Comparison of ENCODE assay signal across 1 cellular context in genomic region chr1:187987236-187987776, GRCh38.
TF ChIP-seq lines count a peak whose summit lies in the region.

No MANE protein-coding gene starts in this region.

TF ChIP-seq in GM23338, 12 proteins besides CTCF, POLR2A, EP300 and RAD21 (continued from another document):
- TF ChIP-seq POLR2AphosphoS5 (IDR thresholded peaks at IDR 0.05; ENCODE audit: low read depth) (no peak), NANOG (IDR thresholded peaks at IDR 0.05; ENCODE audit: borderline replicate concordance) (no peak), ETS1 (IDR thresholded peaks at IDR 0.05) (no peak), CREB1 (CRISPR knock-in tag; IDR thresholded peaks at IDR 0.05; ENCODE audit: low read depth) (no peak)
